In genomic region chr12:56128669-56129209, GRCh38 we compare ENCODE assay signal across 8 cellular contexts. TPM values are rescaled to one million over a fixed set of nuclear protein-coding genes. Genes with fewer than 3 reads are reported as not detected.
A peak's percentile ranks its signal among the peaks of the same experiment; 100 is the strongest.
DNase-seq lines count a peak whose midpoint lies in the region; ATAC-seq and TF ChIP-seq lines count a peak whose summit lies in the region.

No MANE protein-coding gene starts in this region.

- H3K36me3 ChIP-seq in liver (ENCODE audit: control insufficient read depth in 4 of 4, insufficient read depth in 3 of 4, low read depth in 1 of 4, low read length in 3 of 4) = peaks cover 6 to 27% (median 21%) of the 10 kb centered on the region in 4 donors
- peaks cover 6 to 39% (median 30%) of the 10 kb centered on the region in 3 donors for H3K36me3 ChIP-seq in tibial nerve

- no peak for TF ChIP-seq RAD21 in liver (IDR thresholded peaks at IDR 0.05)

- no peak for TF ChIP-seq POLR2A in tibial nerve (IDR thresholded peaks at IDR 0.05)

- peak; percentile 0 for ATAC-seq in central memory CD8-positive, alpha-beta T cell (replicated peaks; ENCODE audit: extremely low read depth, poor library complexity, severe bottlenecking)

- peaks cover 65% of the 10 kb centered on the region for H3K4me1 Mint-ChIP-seq in central memory CD8-positive, alpha-beta T cell

- WGBS in liver = under 1% methylated on average over 21 of the region's 21 CpGs
- WGBS in tibial nerve, 2 donors = 0 to 2% methylated on average over 19 to 20 of the region's 21 CpGs

- no peak for TF ChIP-seq EP300 in tibial nerve (IDR thresholded peaks at IDR 0.05)

- H3K4me1 ChIP-seq in liver (ENCODE audit: control insufficient read depth in 4 of 4, insufficient read depth in 4 of 4, low read length in 3 of 4) (peaks cover 0 to 38% (median 26%) of the 10 kb centered on the region in 4 donors), tibial nerve (peaks cover 5 to 32% (median 24%) of the 10 kb centered on the region in 4 donors)

- H3K27me3 ChIP-seq in liver (ENCODE audit: control insufficient read depth in 4 of 4, insufficient read depth in 4 of 4, low read length in 3 of 4) (no peaks in the 10 kb centered on the region), tibial nerve (no peaks in the 10 kb centered on the region)

- TF ChIP-seq CTCF in liver (IDR thresholded peaks at IDR 0.05; ENCODE audit: low read depth, low read length, missing input control) (no peak), tibial nerve (IDR thresholded peaks at IDR 0.05) (no peak), GM10266 (IDR thresholded peaks at IDR 0.05; ENCODE audit: control insufficient read depth, insufficient read depth, low read depth, missing control alignments) (no peak)

- peak; percentile 54 for DNase-seq in DMS 273 (lab: John Stamatoyannopoulos, UW; ENCODE audit: unreplicated experiment)
- no peak for DNase-seq in DMS 273 treated with DMSO at 0.1 percent for 48 hours (lab: John Stamatoyannopoulos, UW)
- DNase-seq in NCI-H69 (lab: John Stamatoyannopoulos, UW) = peak; percentile 63
- no peak for DNase-seq in central memory CD8-positive, alpha-beta T cell (ENCODE audit: low spot score in 2 of 2)
- peak in 1 of 2 donors; percentile 30 for DNase-seq in tibial nerve (ENCODE audit: low spot score in 2 of 2)
- no peak for DNase-seq in stimulated activated CD8-positive, alpha-beta memory T cell treated with anti-CD3 and anti-CD28 coated beads, Interleukin-4, amount 100 ng/mL, for 48 hours
- DNase-seq in GM10266 (ENCODE audit: extremely low spot score) = no peak

- H3K27me3 Mint-ChIP-seq in central memory CD8-positive, alpha-beta T cell = no peaks in the 10 kb centered on the region

- H3K27ac ChIP-seq in liver (ENCODE audit: low read depth in 1 of 2, low read length in 2 of 2) = peak overlapping the region; percentile 82 to 91
- peak overlapping the region; percentile 86 to 92 (median 88) for H3K27ac ChIP-seq in tibial nerve

- no peaks in the 10 kb centered on the region for H3K9me3 Mint-ChIP-seq in central memory CD8-positive, alpha-beta T cell

- no peaks in the 10 kb centered on the region for H3K9me3 ChIP-seq in liver (ENCODE audit: control insufficient read depth in 4 of 4, low read length in 3 of 4)
- H3K9me3 ChIP-seq in tibial nerve = no peaks in the 10 kb centered on the region

- peak overlapping the region; percentile 69 to 88 for H3K9ac ChIP-seq in liver (ENCODE audit: low read depth in 1 of 2, low read length in 2 of 2)

- H3K27ac Mint-ChIP-seq in central memory CD8-positive, alpha-beta T cell (ENCODE audit: low read depth) = peak overlapping the region; percentile 97

- peaks cover 47% of the 10 kb centered on the region for H3K36me3 Mint-ChIP-seq in central memory CD8-positive, alpha-beta T cell (ENCODE audit: insufficient read depth)

- H3K4me3 Mint-ChIP-seq in central memory CD8-positive, alpha-beta T cell = peak overlapping the region; percentile 97

- H3K4me3 ChIP-seq in liver (ENCODE audit: low read depth in 1 of 3, low read length in 3 of 3) (peak overlapping the region; percentile 76 to 86 (median 78)), tibial nerve (peak overlapping the region; percentile 56 to 87 (median 76))

TF ChIP-seq in liver, 16 proteins besides CTCF, POLR2A, EP300 and RAD21:
- no peak for TF ChIP-seq RXRA (IDR thresholded peaks at IDR 0.05)
- TF ChIP-seq TAF1 (conservative IDR thresholded peaks at IDR 0.05) = no peak
- TF ChIP-seq YY1 (IDR thresholded peaks at IDR 0.05) = no peak
- TF ChIP-seq FOXA2 (IDR thresholded peaks at IDR 0.05) = no peak
- TF ChIP-seq ATF3 (IDR thresholded peaks at IDR 0.05) = no peak
- TF ChIP-seq FOXA1 (IDR thresholded peaks at IDR 0.05) = no peak
- no peak for TF ChIP-seq HNF4G (IDR thresholded peaks at IDR 0.05)
- no peak for TF ChIP-seq ZBTB33 (IDR thresholded peaks at IDR 0.05)

RNA-seq across cellular contexts. Expression of gene ESYT1, which starts 0.7 kb away (rescaled TPM):
- total RNA-seq in liver (10 to 100 TPM; 59.5 to 93.5 TPM), tibial nerve (100 to 1,000 TPM in 3 of 4 donors, 10 to 100 TPM in 1; 91.2 to 235 (median 210) TPM)
- polyA plus RNA-seq in liver = 10 to 100 TPM; 41.0 to 58.1 TPM

RNA-seq across cellular contexts. Expression of gene ZC3H10, which starts 10.7 kb away (rescaled TPM):
- 1 to 10 TPM; 2.0 to 5.2 TPM for total RNA-seq in liver
- polyA plus RNA-seq in liver = 1 to 10 TPM; 1.3 to 1.8 TPM
- 1 to 10 TPM; 2.9 to 5.1 (median 4.8) TPM for total RNA-seq in tibial nerve

RNA-seq across cellular contexts. Expression of gene RPL41, which starts 12.3 kb away (rescaled TPM):
- total RNA-seq in liver (1,000 to 10,000 TPM in 1 of 2 donors, 100 to 1,000 TPM in 1; 979 to 1,323 TPM), tibial nerve (1,000 to 10,000 TPM; 2,638 to 4,802 (median 2,805) TPM)
- 1,000 to 10,000 TPM; 1,640 to 2,155 TPM for polyA plus RNA-seq in liver

RNA-seq across cellular contexts. Expression of gene MYL6B, which starts 23.6 kb away (rescaled TPM):
- total RNA-seq in liver = 10 to 100 TPM in 1 of 2 donors, 1 to 10 TPM in 1; 3.7 to 14.2 TPM
- polyA plus RNA-seq in liver = 10 to 100 TPM; 11.2 to 13.9 TPM
- total RNA-seq in tibial nerve = 10 to 100 TPM; 43.5 to 80.4 (median 59.1) TPM

RNA-seq across cellular contexts. Expression of gene PA2G4, which starts 24.4 kb away (rescaled TPM):
- 100 to 1,000 TPM in 1 of 2 donors, 10 to 100 TPM in 1; 74.3 to 148 TPM for total RNA-seq in liver
- 10 to 100 TPM; 56.8 to 62.9 TPM for polyA plus RNA-seq in liver
- total RNA-seq in tibial nerve = 100 to 1,000 TPM in 1 of 4 donors, 10 to 100 TPM in 3; 79.6 to 104 (median 93.5) TPM

Comparison
In these comparisons a context has a peak if more than half of its experiments do, and no peak if none do; other contexts are left out.
1. DNase-seq: peak in DMS 273 (single experiment) and NCI-H69 (single experiment); none in DMS 273 treated with DMSO at 0.1 percent for 48 hours (single experiment), central memory CD8-positive, alpha-beta T cell (0 of 2), stimulated activated CD8-positive, alpha-beta memory T cell treated with anti-CD3 and anti-CD28 coated beads, Interleukin-4, amount 100 ng/mL, for 48 hours (single experiment) and GM10266 (single experiment).